In the genomic region with DNA sequence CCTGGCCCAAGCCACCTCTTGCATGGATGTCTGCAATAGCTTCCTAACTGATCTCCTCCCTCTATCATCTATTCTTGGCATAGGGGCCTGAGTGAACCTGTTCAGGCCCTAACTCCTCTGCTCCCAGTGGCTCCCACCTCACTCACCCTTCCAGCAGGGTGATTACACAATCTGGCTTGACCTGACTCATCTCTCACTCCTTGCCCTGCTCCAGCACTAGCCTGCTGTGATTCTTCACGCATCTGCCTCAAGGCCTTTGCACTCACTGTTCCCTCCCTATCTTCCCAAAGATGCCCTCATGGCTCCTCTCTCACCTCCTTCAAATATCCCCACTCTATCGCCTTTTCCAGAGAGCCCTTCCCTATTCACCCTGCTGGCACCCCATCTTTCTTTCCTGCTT, we compare ENCODE assay signal across 17 cellular contexts. TPM values are rescaled to one million over a fixed set of nuclear protein-coding genes. Genes with fewer than 3 reads are reported as not detected.
DNase-seq lines count a peak whose midpoint lies in the region; ATAC-seq, FAIRE-seq and TF ChIP-seq lines count a peak whose summit lies in the region.
"Had no signal": no experiment of that assay in that cellular context is flagged by ENCODE, and none has a peak within 500 bp of the region (broad histone marks: within the 10 kb centered on the region; RNA-seq: fewer than 3 reads in every experiment).

No MANE protein-coding gene starts in this region.

- TF ChIP-seq CTCF in natural killer cell (IDR thresholded peaks at IDR 0.05): no peak
- no peak for TF ChIP-seq CTCF in RWPE2 (IDR thresholded peaks at IDR 0.05; ENCODE audit: poor library complexity, severe bottlenecking)
- no peak for TF ChIP-seq CTCF in glutamatergic neuron (IDR thresholded peaks at IDR 0.05; ENCODE audit: partially characterized antibody, unreplicated experiment)

- FAIRE-seq in small intestine (lab: Jason Lieb, UNC): no peak

- H3K27ac Mint-ChIP-seq in natural killer cell treated with Interleukin-12 subunit alpha and Interleukin-12 subunit beta and Interleukin-15 and Interleukin-18, amount 100 ng/mL, for 72 hours: no peak overlapping the region
- no peak overlapping the region for H3K27ac Mint-ChIP-seq in natural killer cell
- peak overlapping the region; percentile 80 for H3K27ac Mint-ChIP-seq in glutamatergic neuron (ENCODE audit: unreplicated experiment)
- H3K27ac Mint-ChIP-seq: mesothelial cell of epicardium had no signal

- H3K27me3 Mint-ChIP-seq in natural killer cell treated with Interleukin-12 subunit alpha and Interleukin-12 subunit beta and Interleukin-15 and Interleukin-18, amount 100 ng/mL, for 72 hours: peaks cover 49 to 62% of the 10 kb centered on the region in 2 donors
- peaks cover 40 to 68% of the 10 kb centered on the region in 2 donors for H3K27me3 Mint-ChIP-seq in natural killer cell (ENCODE audit: low read depth in 2 of 2)
- peaks cover 11% of the 10 kb centered on the region for H3K27me3 Mint-ChIP-seq in glutamatergic neuron (ENCODE audit: unreplicated experiment)

- H3K27ac ChIP-seq in RWPE2 (ENCODE audit: poor library complexity, severe bottlenecking) (no peak overlapping the region), Karpas-422 (ENCODE audit: low read length) (no peak overlapping the region), small intestine (ENCODE audit: low read depth in 1 of 2, low read length in 1 of 2) (no peak overlapping the region)
- H3K27ac ChIP-seq: body of pancreas, WERI-Rb-1 had no signal

- H3K36me3 ChIP-seq in RWPE2 (ENCODE audit: low read depth) (no peaks in the 10 kb centered on the region), Karpas-422 (ENCODE audit: insufficient read depth, low read length) (no peaks in the 10 kb centered on the region), small intestine (ENCODE audit: control insufficient read depth in 2 of 2, insufficient read depth in 2 of 2, low read length in 2 of 2) (no peaks in the 10 kb centered on the region)
- H3K36me3 ChIP-seq: HAP-1, WERI-Rb-1 had no signal

- H3K27me3 ChIP-seq in RWPE2 (ENCODE audit: insufficient read depth, poor library complexity, severe bottlenecking) (no peaks in the 10 kb centered on the region), Karpas-422 (ENCODE audit: low read length) (no peaks in the 10 kb centered on the region), small intestine (ENCODE audit: control insufficient read depth in 2 of 2, insufficient read depth in 2 of 2, low read length in 2 of 2) (peaks cover 0 to 1% of the 10 kb centered on the region in 2 donors)

- no peak overlapping the region for H3K4me2 ChIP-seq in Karpas-422 (ENCODE audit: low read depth, low read length, poor library complexity, severe bottlenecking)
- H3K4me2 ChIP-seq: SK-N-SH had no signal

- peak; percentile 3 for DNase-seq in natural killer cell treated with Interleukin-12 subunit alpha and Interleukin-12 subunit beta and Interleukin-15 and Interleukin-18, amount 100 ng/mL, for 72 hours (ENCODE audit: low spot score)
- DNase-seq in natural killer cell: no peak
- DNase-seq in RWPE2 (ENCODE audit: low spot score): no peak
- no peak for DNase-seq in glutamatergic neuron
- no peak for DNase-seq in Karpas-422
- DNase-seq in small intestine: no peak
- no peak for DNase-seq in activated effector memory CD4-positive, alpha-beta T cell treated with Interleukin-2 at 50 U/mL for 16 hours
- no peak for DNase-seq in T-helper 9 cell
- DNase-seq: activated effector memory CD4-positive, alpha-beta T cell treated with anti-CD3 and anti-CD28 coated beads, Interleukin-2, amount 50 U/mL, for 16 hours; foreskin melanocyte; SK-N-SH; WERI-Rb-1 had no signal

- no peak overlapping the region for H2AFZ ChIP-seq in Karpas-422 (ENCODE audit: low read length)

- no peaks in the 10 kb centered on the region for H3K9me2 ChIP-seq in Karpas-422 (replicated peaks; ENCODE audit: insufficient read depth, low read length)
- H3K9me2 ChIP-seq: SK-N-SH had no signal

- intact Hi-C loops in natural killer cell (cut with micrococcal nuclease): no loop called here

- H3K79me2 ChIP-seq in Karpas-422 (ENCODE audit: low read length): no peaks in the 10 kb centered on the region

- no peak overlapping the region for H3K4me3 Mint-ChIP-seq in natural killer cell treated with Interleukin-12 subunit alpha and Interleukin-12 subunit beta and Interleukin-15 and Interleukin-18, amount 100 ng/mL, for 72 hours
- no peak overlapping the region for H3K4me3 Mint-ChIP-seq in natural killer cell
- peak overlapping the region; percentile 26 for H3K4me3 Mint-ChIP-seq in glutamatergic neuron (ENCODE audit: unreplicated experiment)
- H3K4me3 Mint-ChIP-seq: mesothelial cell of epicardium had no signal

- H3K9me3 ChIP-seq in RWPE2 (ENCODE audit: severe bottlenecking): no peaks in the 10 kb centered on the region
- no peaks in the 10 kb centered on the region for H3K9me3 ChIP-seq in Karpas-422 (ENCODE audit: low read length)
- no peaks in the 10 kb centered on the region for H3K9me3 ChIP-seq in small intestine (ENCODE audit: control insufficient read depth, low read depth)
- H3K9me3 ChIP-seq: body of pancreas, HAP-1, SK-N-SH had no signal

- no peaks in the 10 kb centered on the region for H3K9me3 Mint-ChIP-seq in natural killer cell treated with Interleukin-12 subunit alpha and Interleukin-12 subunit beta and Interleukin-15 and Interleukin-18, amount 100 ng/mL, for 72 hours
- H3K9me3 Mint-ChIP-seq in natural killer cell (no peaks in the 10 kb centered on the region), glutamatergic neuron (ENCODE audit: unreplicated experiment) (peaks cover 6% of the 10 kb centered on the region)
- H3K9me3 Mint-ChIP-seq: mesothelial cell of epicardium had no signal

- no peaks in the 10 kb centered on the region for H3K4me1 ChIP-seq in RWPE2 (ENCODE audit: insufficient read depth, poor library complexity, severe bottlenecking)
- no peaks in the 10 kb centered on the region for H3K4me1 ChIP-seq in Karpas-422 (ENCODE audit: low read length)
- no peaks in the 10 kb centered on the region for H3K4me1 ChIP-seq in small intestine (ENCODE audit: control insufficient read depth in 2 of 2, insufficient read depth in 1 of 2, low read depth in 1 of 2, low read length in 1 of 2)
- H3K4me1 ChIP-seq: HAP-1 had no signal

- H3K4me3 ChIP-seq in RWPE2 (ENCODE audit: severe bottlenecking) (no peak overlapping the region), Karpas-422 (ENCODE audit: low read length) (no peak overlapping the region), small intestine (ENCODE audit: low read depth in 1 of 2, low read length in 2 of 2) (no peak overlapping the region)
- H3K4me3 ChIP-seq: body of pancreas, HAP-1 had no signal

- no peak overlapping the region for H3K9ac ChIP-seq in Karpas-422 (ENCODE audit: low read length)
- H3K9ac ChIP-seq: SK-N-SH had no signal

- peaks cover 0 to 8% of the 10 kb centered on the region in 2 donors for H3K4me1 Mint-ChIP-seq in natural killer cell treated with Interleukin-12 subunit alpha and Interleukin-12 subunit beta and Interleukin-15 and Interleukin-18, amount 100 ng/mL, for 72 hours (ENCODE audit: low read depth in 2 of 2)
- H3K4me1 Mint-ChIP-seq in natural killer cell (peaks cover 0 to 4% of the 10 kb centered on the region in 2 donors), glutamatergic neuron (ENCODE audit: low read depth, unreplicated experiment) (peaks cover 27% of the 10 kb centered on the region)
- H3K4me1 Mint-ChIP-seq: mesothelial cell of epicardium had no signal

- 41 to 61% (median 47%) methylated on average over 2 of the region's 2 CpGs for WGBS in small intestine, 3 donors

- no peak for ATAC-seq in natural killer cell treated with Interleukin-12 subunit alpha and Interleukin-12 subunit beta and Interleukin-15 and Interleukin-18, amount 100 ng/mL, for 72 hours
- ATAC-seq in natural killer cell (no peak), RWPE2 (ENCODE audit: low read depth) (peak; percentile 77)
- ATAC-seq: body of pancreas had no signal

- H3K36me3 Mint-ChIP-seq in natural killer cell treated with Interleukin-12 subunit alpha and Interleukin-12 subunit beta and Interleukin-15 and Interleukin-18, amount 100 ng/mL, for 72 hours: no peaks in the 10 kb centered on the region
- no peaks in the 10 kb centered on the region for H3K36me3 Mint-ChIP-seq in natural killer cell
- no peaks in the 10 kb centered on the region for H3K36me3 Mint-ChIP-seq in glutamatergic neuron (ENCODE audit: unreplicated experiment)
- H3K36me3 Mint-ChIP-seq: mesothelial cell of epicardium had no signal

- no peaks in the 10 kb centered on the region for H4K20me1 ChIP-seq in Karpas-422 (ENCODE audit: insufficient read depth, low read depth, low read length)

RNA-seq across cellular contexts. Expression of a gene that starts 10.5 kb away (rescaled TPM):
- not detected for total RNA-seq in natural killer cell treated with Interleukin-12 subunit alpha and Interleukin-12 subunit beta and Interleukin-15 and Interleukin-18, amount 100 ng/mL, for 72 hours
- total RNA-seq in natural killer cell: under 1 TPM in 1 of 3 donors, not detected in 2; 0.33 TPM
- 2.9 TPM for total RNA-seq in glutamatergic neuron (ENCODE audit: unreplicated experiment)
- total RNA-seq in Karpas-422 (2014; rRNA removed; shearing (Covaris generic); ENCODE audit: low replicate concordance): not detected in 2 replicates
- polyA plus RNA-seq in small intestine: 1 to 10 TPM in 2 of 3 donors, under 1 TPM in 1; 0.45 to 3.2 (median 1.1) TPM

RNA-seq across cellular contexts. Expression of a gene that starts 34.4 kb away (rescaled TPM):
- total RNA-seq in natural killer cell treated with Interleukin-12 subunit alpha and Interleukin-12 subunit beta and Interleukin-15 and Interleukin-18, amount 100 ng/mL, for 72 hours: not detected
- total RNA-seq in natural killer cell (not detected), glutamatergic neuron (ENCODE audit: unreplicated experiment) (0.39 TPM)
- 0.25 TPM in 1 of 2 replicates, not detected in the other for total RNA-seq in Karpas-422 (2014; rRNA removed; shearing (Covaris generic); ENCODE audit: low replicate concordance)
- 1 to 10 TPM in 1 of 3 donors, under 1 TPM in 1, not detected in 1; under 0.01 to 2.3 TPM for polyA plus RNA-seq in small intestine
- total RNA-seq: activated CD8-positive, alpha-beta memory T cell treated with anti-CD3 and anti-CD28 coated beads for 36 hours; osteocyte had no signal

RNA-seq across cellular contexts. Expression of a gene that starts 55.3 kb away (rescaled TPM):
- total RNA-seq in natural killer cell treated with Interleukin-12 subunit alpha and Interleukin-12 subunit beta and Interleukin-15 and Interleukin-18, amount 100 ng/mL, for 72 hours: not detected
- total RNA-seq in natural killer cell (under 1 TPM; 0.30 to 0.68 (median 0.33) TPM), glutamatergic neuron (ENCODE audit: unreplicated experiment) (not detected)
- 0.04 TPM in 1 of 2 replicates, not detected in the other for total RNA-seq in Karpas-422 (2014; rRNA removed; shearing (Covaris generic); ENCODE audit: low replicate concordance)
- polyA plus RNA-seq in small intestine: under 1 TPM in 1 of 3 donors, not detected in 2; 0.03 TPM
- total RNA-seq: body of pancreas, mesothelial cell of epicardium, osteocyte had no signal
- polyA plus RNA-seq: SK-N-SH had no signal
